2 cellular contexts compared by ENCODE assay signal in genomic region chr1:230074762-230075161, GRCh38.
TF ChIP-seq lines count a peak whose summit lies in the region.

No MANE protein-coding gene starts in this region.

TF ChIP-seq in IMR-90, 13 proteins besides CTCF, POLR2A, EP300 and RAD21:
- no peak for TF ChIP-seq RCOR1 (IDR thresholded peaks at IDR 0.05; ENCODE audit: insufficient replicate concordance, low read length)
- no peak for TF ChIP-seq MXI1 (IDR thresholded peaks at IDR 0.05; ENCODE audit: borderline replicate concordance, low read depth, low read length)
- TF ChIP-seq USF2 (IDR thresholded peaks at IDR 0.05; ENCODE audit: low read depth, low read length) = no peak
- no peak for TF ChIP-seq NFE2L2 (IDR thresholded peaks at IDR 0.05; ENCODE audit: low read depth, low read length)
- no peak for TF ChIP-seq FOS (IDR thresholded peaks at IDR 0.05; ENCODE audit: low read depth, low read length)
- TF ChIP-seq BHLHE40 (IDR thresholded peaks at IDR 0.05; ENCODE audit: low read depth, low read length) = no peak

TF ChIP-seq in K562, 482 proteins besides CTCF, POLR2A, EP300 and RAD21:
- TF ChIP-seq ZNF12 (CRISPR knock-in tag; IDR thresholded peaks at IDR 0.05) (no peak), ZFP36 (IDR thresholded peaks at IDR 0.05; ENCODE audit: low read depth, low read length, partially characterized antibody) (peak; percentile 38)
